Comparison of ENCODE assay signal across 15 cellular contexts in the genomic region with DNA sequence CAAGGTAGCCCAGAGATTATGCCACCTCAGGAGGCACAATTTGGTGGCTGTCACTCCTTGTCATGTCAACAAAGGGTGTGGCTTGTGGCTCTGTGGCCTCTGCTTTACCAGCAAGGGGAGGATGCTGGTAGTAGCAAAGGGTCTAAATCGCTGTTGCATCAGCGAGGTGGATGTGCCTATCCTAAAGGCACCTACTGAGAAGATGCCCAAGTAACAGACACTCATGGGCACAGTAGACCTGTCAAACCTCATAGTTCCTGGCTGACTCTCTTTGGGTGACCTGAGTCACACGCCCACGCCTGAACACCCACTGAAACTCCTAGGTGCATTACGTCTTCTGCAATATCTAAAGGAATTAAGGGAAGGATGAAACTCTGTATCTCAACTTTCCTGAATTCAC.
DNase-seq lines count a peak whose midpoint lies in the region; ATAC-seq lines count a peak whose summit lies in the region.
"Had no signal": no experiment of that assay in that cellular context is flagged by ENCODE, and none has a peak within 500 bp of the region (broad histone marks: within the 10 kb centered on the region; RNA-seq: fewer than 3 reads in every experiment).

No MANE protein-coding gene starts in this region.

- POLR2A ChIA-PET in activated CD8-positive, alpha-beta T cell treated with anti-CD3 and anti-CD28 coated beads, Interleukin-2, amount 10 ng/mL, durations not matched to agents 7 days and 5 days (lab: Charles Lee) = interaction anchor here (0.6 kb wide), 1 partner anchor 794 kb away, joined by 3 read pairs; no protein-coding TSS in a partner anchor

- H3K36me3 Mint-ChIP-seq in activated CD8-positive, alpha-beta T cell treated with anti-CD3 and anti-CD28 coated beads, Interleukin-2, amount 10 ng/mL, durations not matched to agents 7 days and 5 days (ENCODE audit: low read depth) = peaks cover 12% of the 10 kb centered on the region

- peak; percentile 33 for DNase-seq in activated naive CD4-positive, alpha-beta T cell treated with Interleukin-2 at 50 U/mL for 16 hours
- DNase-seq in activated naive CD4-positive, alpha-beta T cell treated with anti-CD3 and anti-CD28 coated beads, Interleukin-2, amount 50 U/mL, for 16 hours = no peak
- peak; percentile 61 for DNase-seq in activated CD8-positive, alpha-beta T cell treated with anti-CD3 and anti-CD28 coated beads, Interleukin-2, amount 10 ng/mL, durations not matched to agents 7 days and 5 days
- DNase-seq in caudate nucleus (lab: John Stamatoyannopoulos, UW) = peak in 20 of 61 donors; percentile 3 to 73 (median 24)
- DNase-seq in stimulated activated naive CD8-positive, alpha-beta T cell treated with anti-CD3 and anti-CD28 coated beads, Interleukin-15, Interleukin-2, amounts not matched to agents 100 U/mL and 50 U/mL, for 24 hours = peak; percentile 45
- no peak for DNase-seq in iPS-NIHi11 (ENCODE audit: low spot score)
- DNase-seq: DMS79, NCI-H1105, NCI-H2081, NCI-H2171 treated with DMSO at 0.1 percent for 48 hours, NCI-H446 treated with DMSO at 0.1 percent for 48 hours, NCI-H69, Right ventricle myocardium superior had no signal

- peaks cover 42% of the 10 kb centered on the region for H3K4me1 Mint-ChIP-seq in activated CD8-positive, alpha-beta T cell treated with anti-CD3 and anti-CD28 coated beads, Interleukin-2, amount 10 ng/mL, durations not matched to agents 7 days and 5 days (ENCODE audit: low read depth)

- no peak overlapping the region for H3K4me3 Mint-ChIP-seq in activated CD8-positive, alpha-beta T cell treated with anti-CD3 and anti-CD28 coated beads, Interleukin-2, amount 10 ng/mL, durations not matched to agents 7 days and 5 days

- no peaks in the 10 kb centered on the region for H3K9me3 Mint-ChIP-seq in activated CD8-positive, alpha-beta T cell treated with anti-CD3 and anti-CD28 coated beads, Interleukin-2, amount 10 ng/mL, durations not matched to agents 7 days and 5 days (ENCODE audit: insufficient read depth)

- no peaks in the 10 kb centered on the region for H3K27me3 Mint-ChIP-seq in activated CD8-positive, alpha-beta T cell treated with anti-CD3 and anti-CD28 coated beads, Interleukin-2, amount 10 ng/mL, durations not matched to agents 7 days and 5 days (ENCODE audit: low read depth)

- peak overlapping the region; percentile 18 for H3K27ac ChIP-seq in caudate nucleus (ENCODE audit: low read depth, low read length)
- H3K27ac ChIP-seq: C4-2B had no signal

- H3K27ac Mint-ChIP-seq in activated CD8-positive, alpha-beta T cell treated with anti-CD3 and anti-CD28 coated beads, Interleukin-2, amount 10 ng/mL, durations not matched to agents 7 days and 5 days = peak overlapping the region; percentile 62

- peak; percentile 55 for ATAC-seq in activated CD8-positive, alpha-beta T cell treated with anti-CD3 and anti-CD28 coated beads, Interleukin-2, amount 10 ng/mL, durations not matched to agents 7 days and 5 days
- peak; percentile 60 for ATAC-seq in stimulated activated naive CD8-positive, alpha-beta T cell treated with anti-CD3 and anti-CD28 coated beads, Interleukin-15, Interleukin-2, amounts not matched to agents 100 U/mL and 50 U/mL, for 24 hours
- no peak for ATAC-seq in GM21447 (IDR thresholded peaks at IDR 0.05; ENCODE audit: unreplicated experiment)

- CTCF ChIA-PET in activated CD8-positive, alpha-beta T cell treated with anti-CD3 and anti-CD28 coated beads, Interleukin-2, amount 10 ng/mL, durations not matched to agents 7 days and 5 days (lab: Charles Lee) = interaction anchor here (1.7 kb wide), 1 partner anchor 35 kb away, joined by 5 read pairs; no protein-coding TSS in a partner anchor

Comparison
In these comparisons a context has a peak if more than half of its experiments do, and no peak if none do; other contexts are left out.
1. DNase-seq: peak in activated naive CD4-positive, alpha-beta T cell treated with Interleukin-2 at 50 U/mL for 16 hours (single experiment), activated CD8-positive, alpha-beta T cell treated with anti-CD3 and anti-CD28 coated beads, Interleukin-2, amount 10 ng/mL, durations not matched to agents 7 days and 5 days (single experiment) and stimulated activated naive CD8-positive, alpha-beta T cell treated with anti-CD3 and anti-CD28 coated beads, Interleukin-15, Interleukin-2, amounts not matched to agents 100 U/mL and 50 U/mL, for 24 hours (single experiment); none in activated naive CD4-positive, alpha-beta T cell treated with anti-CD3 and anti-CD28 coated beads, Interleukin-2, amount 50 U/mL, for 16 hours (single experiment) and iPS-NIHi11 (single experiment).